8 cellular contexts compared by ENCODE assay signal in genomic region chr19:13817615-13818371, GRCh38. TPM values are rescaled to one million over a fixed set of nuclear protein-coding genes. Genes with fewer than 3 reads are reported as not detected.
DNase-seq lines count a peak whose midpoint lies in the region; ATAC-seq and TF ChIP-seq lines count a peak whose summit lies in the region.

No MANE protein-coding gene starts in this region.

- ATAC-seq in esophagus mucosa (peak; percentile 66), GM21528 (IDR thresholded peaks at IDR 0.05; ENCODE audit: low FRiP score, unreplicated experiment) (no peak)

- no peak overlapping the region for H3K27ac ChIP-seq in dorsolateral prefrontal cortex

- no peak for TF ChIP-seq CTCF in dorsolateral prefrontal cortex (IDR thresholded peaks at IDR 0.05 in 54 of 56, conservative IDR thresholded peaks at IDR 0.05 in 2 of 56; ENCODE audit: low read depth in 1 of 56, partially characterized antibody in 56 of 56)

- H3K36me3 ChIP-seq in H7 (replicated peaks; ENCODE audit: control insufficient read depth, insufficient read depth, low read length) = peaks cover 7% of the 10 kb centered on the region

- no peaks in the 10 kb centered on the region for H3K27me3 ChIP-seq in H7 (ENCODE audit: control insufficient read depth, insufficient read depth, low read length)
- H3K27me3 ChIP-seq in dorsolateral prefrontal cortex = no peaks in the 10 kb centered on the region

- peak overlapping the region; percentile 66 for H3K4me3 ChIP-seq in H7 (ENCODE audit: insufficient read depth, low read depth, low read length)
- peak overlapping the region in 5 of 59 donors; percentile 2 to 39 (median 12) for H3K4me3 ChIP-seq in dorsolateral prefrontal cortex

- peak; percentile 99 for DNase-seq in H7
- DNase-seq in NCI-H69 (lab: John Stamatoyannopoulos, UW) = peak; percentile 99
- DNase-seq in posterior vena cava (ENCODE audit: low spot score) = peak; percentile 76
- DNase-seq in dorsolateral prefrontal cortex = no peak
- DNase-seq in NCI-H446 treated with DMSO at 0.1 percent for 48 hours (lab: John Stamatoyannopoulos, UW) = no peak
- DNase-seq in NCI-H2171 (lab: John Stamatoyannopoulos, UW) = no peak

- intact Hi-C loops in posterior vena cava (cut with DNase I) (no loop called here), dorsolateral prefrontal cortex (cut with DNase I) (no loop called here)

RNA-seq across cellular contexts. Expression of gene ZSWIM4, which starts 22.6 kb away (rescaled TPM):
- 18.3 and 21.5 TPM in 2 replicates for total RNA-seq in H7 (2014; rRNA removed; shearing (Covaris generic))
- total RNA-seq in esophagus mucosa (10.9 TPM), posterior vena cava (1 to 10 TPM; 2.5 to 7.8 TPM), dorsolateral prefrontal cortex (1 to 10 TPM; 4.0 to 10.0 (median 6.6) TPM)

RNA-seq across cellular contexts. Expression of gene C19orf53, which starts 43.5 kb away (rescaled TPM):
- total RNA-seq in H7 (2014; rRNA removed; shearing (Covaris generic)) = 91.5 and 120 TPM in 2 replicates
- total RNA-seq in esophagus mucosa = 60.2 TPM
- total RNA-seq in posterior vena cava = 10 to 100 TPM; 54.8 to 63.4 TPM
- total RNA-seq in dorsolateral prefrontal cortex = 100 to 1,000 TPM in 2 of 120 experiments, 10 to 100 TPM in 118; 44.9 to 112 (median 67.3) TPM

RNA-seq across cellular contexts. Expression of gene MRI1, which starts 53.5 kb away (rescaled TPM):
- 51.3 and 54.9 TPM in 2 replicates for total RNA-seq in H7 (2014; rRNA removed; shearing (Covaris generic))
- total RNA-seq in esophagus mucosa = 22.4 TPM
- 10 to 100 TPM; 19.6 to 21.3 TPM for total RNA-seq in posterior vena cava
- total RNA-seq in dorsolateral prefrontal cortex = 10 to 100 TPM; 17.0 to 55.8 (median 33.9) TPM

RNA-seq across cellular contexts. Expression of gene NANOS3, which starts 59.1 kb away (rescaled TPM):
- total RNA-seq in H7 (2014; rRNA removed; shearing (Covaris generic)) = not detected in 2 replicates
- not detected for total RNA-seq in esophagus mucosa
- under 1 TPM in 1 of 2 donors, not detected in 1; 1.00 TPM for total RNA-seq in posterior vena cava
- total RNA-seq in dorsolateral prefrontal cortex = 10 to 100 TPM in 110 of 120 experiments, 1 to 10 TPM in 10; 4.1 to 33.8 (median 17.0) TPM

Comparison
In these comparisons a context has a peak if more than half of its experiments do, and no peak if none do; other contexts are left out.
1. DNase-seq: peak in H7 (single experiment), NCI-H69 (single experiment) and posterior vena cava (single experiment); none in dorsolateral prefrontal cortex (0 of 10), NCI-H446 treated with DMSO at 0.1 percent for 48 hours (single experiment) and NCI-H2171 (single experiment).